ENCODE assay signal across 19 cellular contexts in genomic region chr7:44216521-44217030, GRCh38. TPM values are rescaled to one million over a fixed set of nuclear protein-coding genes. Genes with fewer than 3 reads are reported as not detected.
A peak's percentile ranks its signal among the peaks of the same experiment; 100 is the strongest.
DNase-seq lines count a peak whose midpoint lies in the region; ATAC-seq and TF ChIP-seq lines count a peak whose summit lies in the region.
"Had no signal": no experiment of that assay in that cellular context is flagged by ENCODE, and none has a peak within 500 bp of the region (broad histone marks: within the 10 kb centered on the region; RNA-seq: fewer than 3 reads in every experiment).

No MANE protein-coding gene starts in this region.

- H3K9ac ChIP-seq in skeletal muscle tissue (ENCODE audit: low read depth in 1 of 3, low read length in 3 of 3) (peak overlapping the region in 2 of 3 donors; percentile 23 to 45), smooth muscle cell (ENCODE audit: low read depth) (no peak overlapping the region)

- no peak for ATAC-seq in GM21619 (IDR thresholded peaks at IDR 0.05; ENCODE audit: unreplicated experiment)
- ATAC-seq: activated naive CD8-positive, alpha-beta T cell treated with anti-CD3 and anti-CD28 coated beads, Interleukin-2, amount 50 U/mL, for 24 hours; foreskin keratinocyte had no signal

- H3K4me3 ChIP-seq in skeletal muscle tissue (ENCODE audit: low read length in 3 of 3) (no peak overlapping the region), smooth muscle cell (no peak overlapping the region)
- H3K4me3 ChIP-seq: breast epithelium had no signal

- H2AFZ ChIP-seq in smooth muscle cell (ENCODE audit: low read depth) = no peak overlapping the region

- peak; percentile 3 for DNase-seq in activated naive CD4-positive, alpha-beta T cell treated with anti-CD3 and anti-CD28 coated beads, Interleukin-2, amount 50 U/mL, for 16 hours
- no peak for DNase-seq in activated naive CD4-positive, alpha-beta T cell (lab: John Stamatoyannopoulos, UW)
- peak; percentile 67 for DNase-seq in cerebellum (ENCODE audit: low spot score)
- peak; percentile 94 for DNase-seq in myocyte (ENCODE audit: low read depth)
- DNase-seq in NCI-H1048 (lab: John Stamatoyannopoulos, UW) = no peak
- DNase-seq in smooth muscle cell (lab: John Stamatoyannopoulos, UW; ENCODE audit: unreplicated experiment) = no peak
- DNase-seq: 8988T; activated CD4-positive, alpha-beta T cell treated with anti-CD3 and anti-CD28 coated beads, Interleukin-2, amount 10 ng/mL, durations not matched to agents 7 days and 5 days; activated naive CD8-positive, alpha-beta T cell treated with anti-CD3 and anti-CD28 coated beads, Interleukin-2, amount 50 U/mL, for 24 hours; erythroblast; foreskin keratinocyte; mesendoderm; NCI-H1092 treated with DMSO at 0.1 percent for 48 hours; NCI-H526 treated with DMSO at 0.1 percent for 48 hours had no signal

- H3K79me2 ChIP-seq in smooth muscle cell (ENCODE audit: low read depth) = no peaks in the 10 kb centered on the region

- no peaks in the 10 kb centered on the region for H3K27me3 ChIP-seq in skeletal muscle tissue (ENCODE audit: control insufficient read depth in 3 of 3, insufficient read depth in 3 of 3, low read length in 3 of 3)
- H3K27me3 ChIP-seq in smooth muscle cell (ENCODE audit: low read depth) = no peaks in the 10 kb centered on the region
- H3K27me3 ChIP-seq: breast epithelium, foreskin keratinocyte had no signal

- H3K4me2 ChIP-seq in smooth muscle cell = no peak overlapping the region

- no peaks in the 10 kb centered on the region for H4K20me1 ChIP-seq in smooth muscle cell (ENCODE audit: low read depth)

- WGBS in smooth muscle cell (ENCODE audit: low lambda C conversion rate) = 97% methylated on average over 9 of the region's 9 CpGs

- H3K4me1 ChIP-seq in skeletal muscle tissue (ENCODE audit: control insufficient read depth in 3 of 3, insufficient read depth in 3 of 3, low read length in 3 of 3) = peaks cover 23 to 55% (median 32%) of the 10 kb centered on the region in 3 donors
- H3K4me1 ChIP-seq in smooth muscle cell (ENCODE audit: low read depth) = peaks cover 11% of the 10 kb centered on the region
- H3K4me1 ChIP-seq: breast epithelium, foreskin keratinocyte had no signal

- peaks cover 5 to 17% (median 12%) of the 10 kb centered on the region in 3 donors for H3K36me3 ChIP-seq in skeletal muscle tissue (ENCODE audit: control insufficient read depth in 3 of 3, insufficient read depth in 3 of 3, low read length in 3 of 3)
- no peaks in the 10 kb centered on the region for H3K36me3 ChIP-seq in smooth muscle cell (ENCODE audit: low read depth)
- H3K36me3 ChIP-seq: breast epithelium had no signal

- H3F3A ChIP-seq in smooth muscle cell (ENCODE audit: low read depth) = no peaks in the 10 kb centered on the region

- H3K27ac ChIP-seq in skeletal muscle tissue (ENCODE audit: low read depth, low read length) (peak overlapping the region; percentile 64), smooth muscle cell (ENCODE audit: low read depth) (no peak overlapping the region)
- H3K27ac ChIP-seq: breast epithelium, foreskin keratinocyte had no signal

- no peaks in the 10 kb centered on the region for H3K9me3 ChIP-seq in skeletal muscle tissue (ENCODE audit: control insufficient read depth in 3 of 3, low read length in 3 of 3)
- no peaks in the 10 kb centered on the region for H3K9me3 ChIP-seq in smooth muscle cell (replicated peaks; ENCODE audit: low read depth)
- H3K9me3 ChIP-seq: breast epithelium had no signal

- TF ChIP-seq CTCF in smooth muscle cell (IDR thresholded peaks at IDR 0.05; ENCODE audit: borderline replicate concordance, insufficient read depth, poor library complexity, severe bottlenecking) = no peak

RNA-seq across cellular contexts. Expression of gene YKT6, which starts 15.8 kb away (rescaled TPM):
- 43.4 TPM for total RNA-seq in cerebellum
- total RNA-seq in myocyte = 153 and 155 TPM in 2 replicates
- 268 TPM for polyA plus RNA-seq in myocyte (2012)
- 40.7 TPM for total RNA-seq in skeletal muscle tissue
- total RNA-seq in smooth muscle cell = 64.2 and 95.9 TPM in 2 replicates
- polyA plus RNA-seq in smooth muscle cell = 86.5 and 87.4 TPM in 2 replicates

RNA-seq across cellular contexts. Expression of gene GCK, which starts 27.3 kb away (rescaled TPM):
- total RNA-seq in cerebellum (7.7 TPM), myocyte (0.13 TPM in 1 of 2 replicates, not detected in the other), skeletal muscle tissue (2.1 TPM), smooth muscle cell (1.6 and 2.7 TPM in 2 replicates)
- 0.04 TPM for polyA plus RNA-seq in myocyte (2012)
- polyA plus RNA-seq in smooth muscle cell = 5.5 and 7.3 TPM in 2 replicates
- total RNA-seq: activated CD4-positive, alpha-beta T cell treated with anti-CD3 and anti-CD28 coated beads, Interleukin-2, amount 10 ng/mL, durations not matched to agents 7 days and 5 days; T-helper 1 cell treated with Interleukin-12 subunit alpha and Interleukin-12 subunit beta and Interleukin-4 antibody, amounts not matched to agents 30 ng/mL and 1 ng/mL, for 36 hours had no signal
- polyA plus RNA-seq: keratinocyte had no signal

Comparison
In these comparisons a context has a peak if more than half of its experiments do, and no peak if none do; other contexts are left out.
1. DNase-seq: peak in activated naive CD4-positive, alpha-beta T cell treated with anti-CD3 and anti-CD28 coated beads, Interleukin-2, amount 50 U/mL, for 16 hours (single experiment), cerebellum (single experiment) and myocyte (single experiment); none in activated naive CD4-positive, alpha-beta T cell (0 of 4), NCI-H1048 (single experiment) and smooth muscle cell (single experiment).